8 cellular contexts compared by ENCODE assay signal in the genomic region with DNA sequence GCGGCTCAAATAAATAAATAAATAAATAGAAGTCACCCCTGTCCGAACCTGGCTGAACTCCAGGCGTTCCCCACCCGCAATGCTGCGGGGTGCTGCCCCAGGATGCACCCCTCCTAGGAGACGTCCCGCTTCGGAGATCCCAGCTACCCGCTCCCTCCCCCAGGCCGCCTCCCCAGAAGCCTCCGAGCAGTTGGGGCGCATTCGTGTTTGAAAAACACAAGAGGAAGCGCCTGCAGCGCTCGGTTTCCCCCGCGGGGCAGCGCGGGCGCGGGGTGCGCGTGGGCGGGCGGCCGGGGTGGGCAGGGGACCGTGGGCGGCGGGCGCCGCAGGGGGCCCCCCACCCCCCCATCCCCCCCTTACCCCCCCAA.
DNase-seq lines count a peak whose midpoint lies in the region; ATAC-seq and TF ChIP-seq lines count a peak whose summit lies in the region.

No MANE protein-coding gene starts in this region.

- H3K4me3 ChIP-seq in SU-DHL-6 (ENCODE audit: insufficient read depth, low read length, poor library complexity, severe bottlenecking), result peak overlapping the region; percentile 45

- DNase-seq in central memory CD8-positive, alpha-beta T cell (ENCODE audit: low spot score in 2 of 2), result no peak
- DNase-seq in stimulated activated naive B cell treated with anti-CD40 and anti-IgM and Interleukin-4, amounts not matched to agents 10 μg/mL and 1 μg/mL and 100 μg/mL, for 72 hours, result peak; percentile 52
- no peak for DNase-seq in middle frontal gyrus (ENCODE audit: extremely low spot score, low spot score)
- DNase-seq in DMS153 treated with DMSO at 0.1 percent for 48 hours (lab: John Stamatoyannopoulos, UW; ENCODE audit: unreplicated experiment), result no peak
- no peak for DNase-seq in T1000 (lab: John Stamatoyannopoulos, UW)

- H3K9me3 ChIP-seq in SU-DHL-6 (ENCODE audit: insufficient read depth, low read length), result no peaks in the 10 kb centered on the region

- H3K27me3 ChIP-seq in SU-DHL-6 (ENCODE audit: low read length) (no peaks in the 10 kb centered on the region), layer of hippocampus (ENCODE audit: control insufficient read depth, insufficient read depth, low read length) (no peaks in the 10 kb centered on the region)

- peak overlapping the region; percentile 93 for H2AFZ ChIP-seq in SU-DHL-6 (ENCODE audit: low read depth, low read length, severe bottlenecking)

- 0 out of 2 replicates have a peak, but pooled peaks cover 3% of the 10 kb centered on the region for H3F3A ChIP-seq in SU-DHL-6 (ENCODE audit: insufficient read depth)

- H3K4me2 ChIP-seq in SU-DHL-6 (ENCODE audit: low read depth, low read length, poor library complexity, severe bottlenecking), result peak overlapping the region; percentile 70

- peak overlapping the region; percentile 54 for H3K9ac ChIP-seq in SU-DHL-6 (ENCODE audit: low read length)

- peak; percentile 26 for ATAC-seq in GM19463 (IDR thresholded peaks at IDR 0.05; ENCODE audit: unreplicated experiment)
- peak; percentile 66 for ATAC-seq in central memory CD8-positive, alpha-beta T cell (replicated peaks; ENCODE audit: extremely low read depth, poor library complexity, severe bottlenecking)
- peak; percentile 51 to 63 for ATAC-seq in stimulated activated naive B cell treated with anti-CD40 and anti-IgM and Interleukin-4, amounts not matched to agents 10 μg/mL and 1 μg/mL and 100 μg/mL, for 72 hours (replicated peaks)

- no peaks in the 10 kb centered on the region for H3K9me3 Mint-ChIP-seq in central memory CD8-positive, alpha-beta T cell
- H3K9me3 Mint-ChIP-seq in stimulated activated naive B cell treated with anti-CD40 and anti-IgM and Interleukin-4, amounts not matched to agents 10 μg/mL and 1 μg/mL and 100 μg/mL, for 72 hours, result peaks cover 0 to 10% of the 10 kb centered on the region in 2 donors

- H3K4me3 Mint-ChIP-seq in central memory CD8-positive, alpha-beta T cell, result peak overlapping the region; percentile 94
- H3K4me3 Mint-ChIP-seq in stimulated activated naive B cell treated with anti-CD40 and anti-IgM and Interleukin-4, amounts not matched to agents 10 μg/mL and 1 μg/mL and 100 μg/mL, for 72 hours, result peak overlapping the region; percentile 85 to 93

- peaks cover 8% of the 10 kb centered on the region for H3K36me3 Mint-ChIP-seq in central memory CD8-positive, alpha-beta T cell (ENCODE audit: insufficient read depth)
- peaks cover 9 to 22% of the 10 kb centered on the region in 2 donors for H3K36me3 Mint-ChIP-seq in stimulated activated naive B cell treated with anti-CD40 and anti-IgM and Interleukin-4, amounts not matched to agents 10 μg/mL and 1 μg/mL and 100 μg/mL, for 72 hours

- H3K27ac ChIP-seq in SU-DHL-6 (ENCODE audit: low read depth, low read length) (no peak overlapping the region), layer of hippocampus (ENCODE audit: low read depth, low read length) (peak overlapping the region; percentile 82)

- H3K79me2 ChIP-seq in SU-DHL-6 (ENCODE audit: insufficient read depth, low read length), result no peaks in the 10 kb centered on the region

- H3K27me3 Mint-ChIP-seq in central memory CD8-positive, alpha-beta T cell, result no peaks in the 10 kb centered on the region
- H3K27me3 Mint-ChIP-seq in stimulated activated naive B cell treated with anti-CD40 and anti-IgM and Interleukin-4, amounts not matched to agents 10 μg/mL and 1 μg/mL and 100 μg/mL, for 72 hours, result no peaks in the 10 kb centered on the region

- no peak for TF ChIP-seq CTCF in SU-DHL-6 (IDR thresholded peaks at IDR 0.05; ENCODE audit: insufficient read depth, low read length, poor library complexity, severe bottlenecking)

- H3K9me2 ChIP-seq in SU-DHL-6 (replicated peaks; ENCODE audit: insufficient read depth, low read length), result no peaks in the 10 kb centered on the region

- H3K4me1 Mint-ChIP-seq in central memory CD8-positive, alpha-beta T cell, result peaks cover 65% of the 10 kb centered on the region
- H3K4me1 Mint-ChIP-seq in stimulated activated naive B cell treated with anti-CD40 and anti-IgM and Interleukin-4, amounts not matched to agents 10 μg/mL and 1 μg/mL and 100 μg/mL, for 72 hours, result peaks cover 61 to 83% of the 10 kb centered on the region in 2 donors

- H4K20me1 ChIP-seq in SU-DHL-6 (ENCODE audit: low read depth, low read length), result no peaks in the 10 kb centered on the region

- peak overlapping the region; percentile 94 for H3K27ac Mint-ChIP-seq in central memory CD8-positive, alpha-beta T cell (ENCODE audit: low read depth)
- peak overlapping the region; percentile 96 for H3K27ac Mint-ChIP-seq in stimulated activated naive B cell treated with anti-CD40 and anti-IgM and Interleukin-4, amounts not matched to agents 10 μg/mL and 1 μg/mL and 100 μg/mL, for 72 hours

- no peaks in the 10 kb centered on the region for H3K36me3 ChIP-seq in SU-DHL-6 (ENCODE audit: low read length)
